16 cellular contexts compared by ENCODE assay signal in genomic region chr2:54546925-54547324, GRCh38.
DNase-seq lines count a peak whose midpoint lies in the region; ATAC-seq, FAIRE-seq and TF ChIP-seq lines count a peak whose summit lies in the region.
"Had no signal": no experiment of that assay in that cellular context is flagged by ENCODE, and none has a peak within 500 bp of the region (broad histone marks: within the 10 kb centered on the region; RNA-seq: fewer than 3 reads in every experiment).

No MANE protein-coding gene starts in this region.

- BruUV-seq in K562 (replicated peaks; lab: Mats Ljungman, UMichigan), result no TSS peak

- CTCF ChIA-PET in K562 (lab: Yijun Ruan, JAX; ENCODE audit: low intra/inter-chr PET ratio), result interaction anchor here (0.7 kb wide), 1 partner anchor 965 kb away, joined by 3 read pairs; no protein-coding TSS in a partner anchor

- H3K27me3 ChIP-seq in K562 (ENCODE audit: control insufficient read depth in 2 of 2, insufficient read depth in 2 of 2, low read length in 2 of 2), result no peaks in the 10 kb centered on the region
- H3K27me3 ChIP-seq in breast epithelium, result no peaks in the 10 kb centered on the region
- no peaks in the 10 kb centered on the region for H3K27me3 ChIP-seq in sigmoid colon
- H3K27me3 ChIP-seq: foreskin keratinocyte, testis had no signal

- H3K36me3 ChIP-seq in K562 (ENCODE audit: control insufficient read depth, insufficient read depth, low read length) (no peaks in the 10 kb centered on the region), breast epithelium (no peaks in the 10 kb centered on the region), sigmoid colon (no peaks in the 10 kb centered on the region)

- POLR2A ChIA-PET in K562 (lab: Yijun Ruan, JAX), result interaction anchor here (5.3 kb wide), 1 partner anchor 12 kb away, joined by 28 read pairs; no protein-coding TSS in a partner anchor

- no peaks in the 10 kb centered on the region for H4K20me1 ChIP-seq in K562 (replicated peaks; ENCODE audit: control insufficient read depth, insufficient read depth, low read length)

- in situ Hi-C loops in K562 (cut with MboI), result no loop called here

- TF ChIP-seq POLR2A in K562 (conservative IDR thresholded peaks at IDR 0.05) (no peak), breast epithelium (IDR thresholded peaks at IDR 0.05) (no peak), sigmoid colon (IDR thresholded peaks at IDR 0.05) (no peak)

- H3K4me2 ChIP-seq in K562 (ENCODE audit: insufficient read depth, low read length), result no peak overlapping the region; the same call in 1 of the 2 replicates

- no peak overlapping the region for H3K9ac ChIP-seq in K562 (ENCODE audit: insufficient read depth in 1 of 2, low read depth in 2 of 2, low read length in 2 of 2)

- H3K4me1 ChIP-seq in K562 (replicated peaks in 1 of 2; ENCODE audit: control insufficient read depth in 2 of 2, insufficient read depth in 2 of 2, low read length in 2 of 2) (peaks cover 0 to 10% of the 10 kb centered on the region in 2 experiments; a peak in 2 of 5 replicates), breast epithelium (peaks cover 4 to 5% of the 10 kb centered on the region in 2 donors), sigmoid colon (peaks cover 0 to 44% (median 22%) of the 10 kb centered on the region in 4 donors)

- 0% methylated on average over 1 of the region's 1 CpG for WGBS in K562 (ENCODE audit: insufficient coverage, low coverage, missing lambda C conversion rate)
- WGBS in sigmoid colon, 2 donors, result 7 to 21% methylated on average over 1 of the region's 1 CpG

- H3K27ac ChIP-seq in K562 (ENCODE audit: extremely low read depth, low read depth, low read length), result no peak overlapping the region; the same call in 2 of the 3 replicates
- H3K27ac ChIP-seq in breast epithelium, result no peak overlapping the region
- H3K27ac ChIP-seq in sigmoid colon, result no peak overlapping the region
- H3K27ac ChIP-seq: HL-60, RWPE1, testis had no signal

- TF ChIP-seq EP300 in K562 (IDR thresholded peaks at IDR 0.05; ENCODE audit: low read length), result no peak
- TF ChIP-seq EP300 in sigmoid colon (IDR thresholded peaks at IDR 0.05), result no peak

- no peak for TF ChIP-seq CTCF in K562 (IDR thresholded peaks at IDR 0.05 in 2 of 3, conservative IDR thresholded peaks at IDR 0.05 in 1 of 3; ENCODE audit: insufficient read depth in 2 of 3, low read depth in 1 of 3, low read length in 3 of 3)
- no peak for TF ChIP-seq CTCF in breast epithelium (IDR thresholded peaks at IDR 0.05)
- no peak for TF ChIP-seq CTCF in sigmoid colon (IDR thresholded peaks at IDR 0.05)

- peak; percentile 54 for ATAC-seq in GM21367 (IDR thresholded peaks at IDR 0.05; ENCODE audit: unreplicated experiment)
- peak; percentile 61 for ATAC-seq in HG03175 (IDR thresholded peaks at IDR 0.05; ENCODE audit: unreplicated experiment)
- ATAC-seq in K562, result peak; percentile 31; the same call in 1 of the 3 replicates
- ATAC-seq in HG03565 (IDR thresholded peaks at IDR 0.05; ENCODE audit: unreplicated experiment), result no peak

- DNase-seq in GM18507 (ENCODE audit: extremely low spot score, insufficient read length, low read depth), result no peak
- no peak for DNase-seq in K562 (ENCODE audit: extremely low read depth in 1 of 4, low spot score in 3 of 4)
- DNase-seq in breast epithelium (ENCODE audit: low spot score in 2 of 2), result no peak
- DNase-seq in sigmoid colon, result no peak
- no peak for DNase-seq in 8988T
- DNase-seq: activated effector memory CD4-positive, alpha-beta T cell treated with anti-CD3 and anti-CD28 coated beads, Interleukin-2, amount 50 U/mL, for 16 hours; foreskin keratinocyte; NCI-H1694; occipital lobe; testis had no signal

- H3K9me3 ChIP-seq in K562 (replicated peaks; ENCODE audit: control insufficient read depth, insufficient read depth, low read depth, low read length) (no peaks in the 10 kb centered on the region), breast epithelium (no peaks in the 10 kb centered on the region), sigmoid colon (no peaks in the 10 kb centered on the region)
- H3K9me3 ChIP-seq: testis had no signal

- intact Hi-C loops in K562 (cut with micrococcal nuclease) (loop anchor here (1.0 kb wide), 1 partner anchor 10 kb away; no protein-coding TSS in a partner anchor), breast epithelium (cut with DNase I; ENCODE audit: low total_unique reads) (no loop called here), sigmoid colon (cut with DNase I) (no loop called here)

- peak; percentile 95 for FAIRE-seq in GM18507 (lab: Jason Lieb, UNC)
- FAIRE-seq in K562 (lab: Jason Lieb, UNC), result peak; percentile 55
- FAIRE-seq: colon had no signal

- H3K9me1 ChIP-seq in K562 (ENCODE audit: control insufficient read depth, insufficient read depth, low read length), result no peaks in the 10 kb centered on the region

- TF ChIP-seq RAD21 in K562 (CRISPR knock-in tag; conservative IDR thresholded peaks at IDR 0.05 in 1 of 2, IDR thresholded peaks at IDR 0.05 in 1 of 2), result no peak

- no peaks in the 10 kb centered on the region for H3K79me2 ChIP-seq in K562 (ENCODE audit: control insufficient read depth, insufficient read depth, low read length)

- H2AFZ ChIP-seq in K562 (ENCODE audit: low read depth, low read length), result no peak overlapping the region

- no peak overlapping the region for H3K4me3 ChIP-seq in K562
- no peak overlapping the region for H3K4me3 ChIP-seq in breast epithelium
- H3K4me3 ChIP-seq in sigmoid colon, result no peak overlapping the region
- H3K4me3 ChIP-seq: testis had no signal

TF ChIP-seq in K562, 482 proteins besides CTCF, POLR2A, EP300 and RAD21:
- no peak for TF ChIP-seq CLOCK (CRISPR knock-in tag; IDR thresholded peaks at IDR 0.05; ENCODE audit: borderline replicate concordance)
- TF ChIP-seq HBP1 (CRISPR knock-in tag; IDR thresholded peaks at IDR 0.05), result no peak
- TF ChIP-seq TAF1 (IDR thresholded peaks at IDR 0.05; ENCODE audit: control insufficient read depth, extremely low read depth, insufficient read depth, low read length, severe bottlenecking), result no peak
- no peak for TF ChIP-seq CBFA2T2 (conservative IDR thresholded peaks at IDR 0.05)
- TF ChIP-seq HDAC3 (IDR thresholded peaks at IDR 0.05; ENCODE audit: borderline replicate concordance, partially characterized antibody), result no peak
- TF ChIP-seq ZNF75A (CRISPR knock-in tag; IDR thresholded peaks at IDR 0.05), result no peak
TF ChIP-seq in K562: peak in this region for 0.
